In the genomic region with DNA sequence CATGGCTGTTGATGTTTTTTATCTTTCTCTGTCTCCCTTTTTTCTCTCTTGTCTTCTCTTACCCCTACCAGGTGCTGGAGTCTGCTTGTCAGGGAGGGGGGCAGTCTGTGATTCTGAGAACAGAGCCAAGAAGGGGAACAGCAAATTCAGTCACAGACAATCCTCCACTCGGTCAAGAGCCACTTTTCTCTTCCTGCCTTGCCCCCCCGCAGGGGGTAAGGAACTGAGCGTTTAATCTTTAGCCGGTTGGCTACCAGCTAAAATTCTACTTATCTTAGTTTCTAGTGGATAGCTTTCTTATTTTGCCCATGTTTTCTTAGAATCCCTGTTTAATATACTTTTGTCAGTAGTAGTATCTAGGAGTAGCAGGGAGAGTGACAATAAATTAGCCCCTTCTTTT, we compare ENCODE assay signal across 11 cellular contexts. TPM values are rescaled to one million over a fixed set of nuclear protein-coding genes. Genes with fewer than 3 reads are reported as not detected.
A peak's percentile ranks its signal among the peaks of the same experiment; 100 is the strongest.
DNase-seq lines count a peak whose midpoint lies in the region; ATAC-seq and TF ChIP-seq lines count a peak whose summit lies in the region.
"Had no signal": no experiment of that assay in that cellular context is flagged by ENCODE, and none has a peak within 500 bp of the region (broad histone marks: within the 10 kb centered on the region; RNA-seq: fewer than 3 reads in every experiment).

No MANE protein-coding gene starts in this region.

- intact Hi-C loops in PC-9 (cut with micrococcal nuclease; ENCODE audit: unreplicated experiment) = loop anchor here (5.0 kb wide), 1 partner anchor 248 kb away; a partner anchor contains a TSS

- H3K4me1 ChIP-seq in ES-I3 (ENCODE audit: insufficient read depth, low read length) = peaks cover 14% of the 10 kb centered on the region; the same call in 1 of the 2 replicates
- H3K4me1 ChIP-seq in PC-9 (replicated peaks; ENCODE audit: insufficient read depth) = peaks cover 16% of the 10 kb centered on the region

- H3K27ac Mint-ChIP-seq in endothelial cell (ENCODE audit: unreplicated experiment) (peak overlapping the region; percentile 90), progenitor cell of endocrine pancreas (peak overlapping the region; percentile 73)

- H3K4me3 Mint-ChIP-seq in endothelial cell (ENCODE audit: unreplicated experiment) (peak overlapping the region; percentile 90), progenitor cell of endocrine pancreas (ENCODE audit: low read depth) (peak overlapping the region; percentile 69)

- peaks cover 10% of the 10 kb centered on the region for H3K36me3 Mint-ChIP-seq in endothelial cell (ENCODE audit: low read depth, unreplicated experiment)
- peaks cover 6% of the 10 kb centered on the region for H3K36me3 Mint-ChIP-seq in progenitor cell of endocrine pancreas (ENCODE audit: insufficient read depth)

- CTCF ChIA-PET in PC-9 (lab: Charles Lee) = interaction anchor here (0.6 kb wide), 1 partner anchor 41 kb away, joined by 7 read pairs; no protein-coding TSS in a partner anchor

- peaks cover 23% of the 10 kb centered on the region for H3K4me1 Mint-ChIP-seq in endothelial cell (ENCODE audit: unreplicated experiment)
- H3K4me1 Mint-ChIP-seq in progenitor cell of endocrine pancreas (ENCODE audit: low read depth) = peaks cover 43% of the 10 kb centered on the region

- no peaks in the 10 kb centered on the region for H3K27me3 ChIP-seq in PC-9 (ENCODE audit: insufficient read depth, low read depth)

- H3K9me2 ChIP-seq in PC-9 (ENCODE audit: insufficient read depth) = no peaks in the 10 kb centered on the region

- BruUV-seq in PC-9 (replicated peaks; lab: Mats Ljungman, UMichigan) = TSS peak; percentile 37

- peak overlapping the region; percentile 92; the same call in 1 of the 2 replicates for H3K4me3 ChIP-seq in PC-9

- H3K36me3 ChIP-seq in ES-I3 (ENCODE audit: insufficient read depth, low read length) (peaks cover 4% of the 10 kb centered on the region; the same call in 1 of the 2 replicates), PC-9 (ENCODE audit: low read depth) (no peaks in the 10 kb centered on the region; the same call in 1 of the 2 replicates)

- peak overlapping the region; percentile 33 for H3K9ac ChIP-seq in ES-I3 (ENCODE audit: low read depth, low read length)

- ATAC-seq in GM21723 (IDR thresholded peaks at IDR 0.05; ENCODE audit: unreplicated experiment) = no peak
- ATAC-seq in GM19328 (IDR thresholded peaks at IDR 0.05; ENCODE audit: unreplicated experiment) = no peak

- POLR2A ChIA-PET in PC-9 (lab: Charles Lee; ENCODE audit: unreplicated experiment) = interaction anchor here (0.6 kb wide), 1 partner anchor 214 kb away, joined by 3 read pairs; no protein-coding TSS in a partner anchor

- H3K79me2 ChIP-seq in PC-9 (ENCODE audit: low read depth) = peaks cover 51% of the 10 kb centered on the region

- H3K27me3 Mint-ChIP-seq in endothelial cell (ENCODE audit: unreplicated experiment) (peaks cover 8% of the 10 kb centered on the region), progenitor cell of endocrine pancreas (no peaks in the 10 kb centered on the region)

- no peak overlapping the region for H2AFZ ChIP-seq in PC-9

- DNase-seq in PC-9 = no peak
- no peak for DNase-seq in endothelial cell (ENCODE audit: low spot score)
- DNase-seq in progenitor cell of endocrine pancreas (ENCODE audit: low spot score, unreplicated experiment) = no peak
- DNase-seq in NCI-H2227 treated with DMSO at 0.1 percent for 48 hours (lab: John Stamatoyannopoulos, UW) = no peak
- DNase-seq in middle frontal gyrus (ENCODE audit: extremely low spot score, low spot score) = no peak
- DNase-seq: activated CD4-positive, alpha-beta T cell treated with anti-CD3 and anti-CD28 coated beads for 48 hours; NCI-H446 had no signal

- no peaks in the 10 kb centered on the region for H3K9me3 Mint-ChIP-seq in endothelial cell (ENCODE audit: unreplicated experiment)
- no peaks in the 10 kb centered on the region for H3K9me3 Mint-ChIP-seq in progenitor cell of endocrine pancreas (ENCODE audit: low read depth)

- peaks cover 23% of the 10 kb centered on the region for H4K20me1 ChIP-seq in PC-9 (ENCODE audit: insufficient read depth)

- H3K9me3 ChIP-seq in ES-I3 (ENCODE audit: control insufficient read depth, insufficient read depth, low read length) (no peaks in the 10 kb centered on the region), PC-9 (ENCODE audit: insufficient read depth, low read depth) (no peaks in the 10 kb centered on the region)

- peaks cover 14% of the 10 kb centered on the region; the same call in 1 of the 2 replicates for H3F3A ChIP-seq in PC-9 (ENCODE audit: insufficient read depth, low read depth)

- TF ChIP-seq CTCF in PC-9 (conservative IDR thresholded peaks at IDR 0.05) = no peak
- TF ChIP-seq CTCF in endothelial cell (IDR thresholded peaks at IDR 0.05; ENCODE audit: unreplicated experiment) = no peak
- no peak for TF ChIP-seq CTCF in progenitor cell of endocrine pancreas (IDR thresholded peaks at IDR 0.05; ENCODE audit: unreplicated experiment)

- no peak overlapping the region for H3K27ac ChIP-seq in PC-9

- peak overlapping the region; percentile 77 for H3K4me2 ChIP-seq in PC-9

RNA-seq across cellular contexts. Expression of a gene that starts 1.9 kb away (rescaled TPM):
- total RNA-seq in PC-9 (2021) = 56.9 and 64.8 TPM in 2 replicates
- total RNA-seq in endothelial cell (ENCODE audit: unreplicated experiment) = 101 TPM
- 143 and 154 TPM in 2 replicates for total RNA-seq in progenitor cell of endocrine pancreas

RNA-seq across cellular contexts. Expression of a gene that starts 37.1 kb away (rescaled TPM):
- total RNA-seq in PC-9 (2021) (14.6 and 18.9 TPM in 2 replicates), endothelial cell (ENCODE audit: unreplicated experiment) (0.31 TPM), progenitor cell of endocrine pancreas (not detected in 2 replicates)
- total RNA-seq: mononuclear cell had no signal

Comparison
In these comparisons a context has a peak if more than half of its experiments do, and no peak if none do; other contexts are left out.
1. RNA of a gene that starts 37.1 kb away (total RNA-seq): 14.6 to 18.9 TPM in PC-9; 0.31 TPM in endothelial cell (single experiment) and not detected in progenitor cell of endocrine pancreas; every median in the first group is over 10 times any median in the second.